Comparison of ENCODE assay signal across 22 cellular contexts in genomic region chr5:154466671-154467070, GRCh38. TPM values are rescaled to one million over a fixed set of nuclear protein-coding genes. Genes with fewer than 3 reads are reported as not detected.
"Had no signal": no experiment of that assay in that cellular context is flagged by ENCODE, and none has a peak within 500 bp of the region (broad histone marks: within the 10 kb centered on the region; RNA-seq: fewer than 3 reads in every experiment).

No MANE protein-coding gene starts in this region.

- H3K4me1 ChIP-seq: stomach had no signal

- H3K4me3 ChIP-seq: esophagus squamous epithelium, hepatocyte, stomach, thoracic aorta, transverse colon had no signal

- H3K36me3 ChIP-seq: esophagus squamous epithelium, thoracic aorta, transverse colon had no signal

- DNase-seq: dermis blood vessel endothelial cell; esophagus squamous epithelium; head of caudate nucleus; naive thymus-derived CD4-positive, alpha-beta T cell; nephron progenitor cell; posterior cingulate gyrus; stimulated activated CD4-positive, alpha-beta T cell treated with anti-CD3 and anti-CD28 coated beads, Interleukin-12 subunit alpha, Interleukin-12 subunit beta, amount 100 ng/mL, for 4 hours; stimulated activated naive CD4-positive, alpha-beta T cell; stomach; substantia nigra; transverse colon had no signal

- H3K4me2 ChIP-seq: hepatocyte had no signal

- H3K27ac ChIP-seq: esophagus squamous epithelium, hepatocyte, stomach, thoracic aorta, transverse colon had no signal

- ATAC-seq: naive thymus-derived CD4-positive, alpha-beta T cell had no signal

- H3K79me2 ChIP-seq: hepatocyte had no signal

RNA-seq across cellular contexts. Expression of gene HAND1, which starts 11.4 kb away (rescaled TPM):
- total RNA-seq: dermis blood vessel endothelial cell; epithelial cell of proximal tubule; esophagus squamous epithelium; kidney epithelial cell; liver; lung microvascular endothelial cell; mesenteric fat pad; mononuclear cell; naive thymus-derived CD4-positive, alpha-beta T cell; osteocyte; pulmonary artery endothelial cell; thoracic aorta; ureter had no signal
- polyA plus RNA-seq: liver; naive thymus-derived CD4-positive, alpha-beta T cell; stomach had no signal
